Comparison of ENCODE assay signal across 12 cellular contexts in genomic region chr14:71206766-71207371, GRCh38.
DNase-seq lines count a peak whose midpoint lies in the region; ATAC-seq, FAIRE-seq and TF ChIP-seq lines count a peak whose summit lies in the region.
"Had no signal": no experiment of that assay in that cellular context is flagged by ENCODE, and none has a peak within 500 bp of the region (broad histone marks: within the 10 kb centered on the region; RNA-seq: fewer than 3 reads in every experiment).

No MANE protein-coding gene starts in this region.

- intact Hi-C loops in left ventricle myocardium superior (cut with micrococcal nuclease) (no loop called here), uterus (cut with DNase I; ENCODE audit: low total_unique reads) (no loop called here)

- peak overlapping the region; percentile 41 for H3K4me2 ChIP-seq in astrocyte (ENCODE audit: low read length)

- ATAC-seq in left ventricle myocardium superior, result peak; percentile 100
- no peak for ATAC-seq in GM21390 (IDR thresholded peaks at IDR 0.05; ENCODE audit: unreplicated experiment)

- H3K9me3 ChIP-seq in astrocyte (ENCODE audit: insufficient read depth, low read depth, low read length), result no peaks in the 10 kb centered on the region
- H3K9me3 ChIP-seq in uterus, result no peaks in the 10 kb centered on the region
- no peaks in the 10 kb centered on the region for H3K9me3 ChIP-seq in SJCRH30 (replicated peaks)
- H3K9me3 ChIP-seq: esophagus muscularis mucosa had no signal

- FAIRE-seq in astrocyte (lab: Jason Lieb, UNC), result peak; percentile 9

- DNase-seq in NCI-H2196 (lab: John Stamatoyannopoulos, UW; ENCODE audit: unreplicated experiment) (peak; percentile 6), NCI-H2196 treated with DMSO at 0.1 percent for 48 hours (lab: John Stamatoyannopoulos, UW; ENCODE audit: unreplicated experiment) (no peak), astrocyte (ENCODE audit: low read depth) (peak; percentile 91), left ventricle myocardium superior (peak; percentile 67), uterus (peak; percentile 17 to 38), RPMI8226 (no peak), SJCRH30 (no peak)
- DNase-seq: activated CD4-positive, CD25-positive, alpha-beta regulatory T cell treated with anti-CD3 and anti-CD28 coated beads, Interleukin-2, amount 50 U/mL, for 72 hours; KG1; stimulated activated CD4-positive, alpha-beta T cell treated with anti-CD3 and anti-CD28 coated beads, Interleukin-12 subunit alpha, Interleukin-12 subunit beta, amount 100 ng/mL, for 4 hours had no signal

- H4K20me1 ChIP-seq in astrocyte (ENCODE audit: insufficient read depth, low read length), result no peaks in the 10 kb centered on the region

- H3K9ac ChIP-seq in astrocyte (ENCODE audit: low read length), result no peak overlapping the region

- H3K9me3 Mint-ChIP-seq in astrocyte (ENCODE audit: unreplicated experiment), result no peaks in the 10 kb centered on the region

- no peak overlapping the region for H3K4me3 ChIP-seq in astrocyte (ENCODE audit: insufficient read depth, low read depth, low read length)
- H3K4me3 ChIP-seq in uterus, result no peak overlapping the region
- H3K4me3 ChIP-seq in SJCRH30, result no peak overlapping the region
- H3K4me3 ChIP-seq: esophagus muscularis mucosa had no signal

- H3K36me3 ChIP-seq in astrocyte (ENCODE audit: insufficient read depth, low read length) (no peaks in the 10 kb centered on the region), uterus (no peaks in the 10 kb centered on the region), SJCRH30 (no peaks in the 10 kb centered on the region)
- H3K36me3 ChIP-seq: esophagus muscularis mucosa had no signal

- H3K4me1 Mint-ChIP-seq in astrocyte (ENCODE audit: low read depth, unreplicated experiment), result peaks cover 11% of the 10 kb centered on the region

- TF ChIP-seq CTCF in astrocyte (IDR thresholded peaks at IDR 0.05; ENCODE audit: insufficient read depth, low read depth, low read length), result no peak
- no peak for TF ChIP-seq CTCF in uterus (IDR thresholded peaks at IDR 0.05)

- no peak overlapping the region for H3K27ac Mint-ChIP-seq in astrocyte (ENCODE audit: unreplicated experiment)

- H3K4me3 Mint-ChIP-seq in astrocyte (ENCODE audit: unreplicated experiment), result no peak overlapping the region

- H2AFZ ChIP-seq in astrocyte (ENCODE audit: low read depth, low read length), result peak overlapping the region; percentile 45

- H3K27me3 Mint-ChIP-seq in astrocyte (ENCODE audit: low read depth, unreplicated experiment), result peaks cover 6% of the 10 kb centered on the region

- no peak for TF ChIP-seq POLR2A in uterus (IDR thresholded peaks at IDR 0.05)

- no peaks in the 10 kb centered on the region for H3K36me3 Mint-ChIP-seq in astrocyte (ENCODE audit: low read depth, unreplicated experiment)

- H3K27me3 ChIP-seq in astrocyte (ENCODE audit: insufficient read depth, low read length) (no peaks in the 10 kb centered on the region), uterus (no peaks in the 10 kb centered on the region), SJCRH30 (no peaks in the 10 kb centered on the region)
- H3K27me3 ChIP-seq: esophagus muscularis mucosa had no signal

- H3K27ac ChIP-seq in astrocyte (ENCODE audit: low read depth, low read length) (no peak overlapping the region), uterus (no peak overlapping the region), SJCRH30 (no peak overlapping the region)
- H3K27ac ChIP-seq: esophagus muscularis mucosa had no signal

- H3K4me1 ChIP-seq in astrocyte (ENCODE audit: insufficient read depth, low read length) (peaks cover 9% of the 10 kb centered on the region), uterus (no peaks in the 10 kb centered on the region), SJCRH30 (no peaks in the 10 kb centered on the region)

- H3K79me2 ChIP-seq in astrocyte (ENCODE audit: insufficient read depth, low read length), result no peaks in the 10 kb centered on the region

Comparison
In these comparisons a context has a peak if more than half of its experiments do, and no peak if none do; other contexts are left out.
1. DNase-seq: peak in NCI-H2196 (single experiment), astrocyte (single experiment), left ventricle myocardium superior (single experiment) and uterus (2 of 2); none in NCI-H2196 treated with DMSO at 0.1 percent for 48 hours (single experiment), RPMI8226 (single experiment) and SJCRH30 (0 of 2).